Comparison of ENCODE assay signal across 15 cellular contexts in genomic region chr16:70805787-70806186, GRCh38. TPM values are rescaled to one million over a fixed set of nuclear protein-coding genes. Genes with fewer than 3 reads are reported as not detected.
A peak's percentile ranks its signal among the peaks of the same experiment; 100 is the strongest.
DNase-seq lines count a peak whose midpoint lies in the region; ATAC-seq lines count a peak whose summit lies in the region.
"Had no signal": no experiment of that assay in that cellular context is flagged by ENCODE, and none has a peak within 500 bp of the region (broad histone marks: within the 10 kb centered on the region; RNA-seq: fewer than 3 reads in every experiment).

No MANE protein-coding gene starts in this region.

- peak overlapping the region; percentile 96 for H3K27ac ChIP-seq in ACC112 (ENCODE audit: low read depth, low read length)
- H3K27ac ChIP-seq: dorsolateral prefrontal cortex, heart left ventricle, neural progenitor cell had no signal

- no peak for ATAC-seq in GM18870 (IDR thresholded peaks at IDR 0.05; ENCODE audit: unreplicated experiment)
- ATAC-seq: activated naive CD8-positive, alpha-beta T cell treated with anti-CD3 and anti-CD28 coated beads, Interleukin-2, amount 50 U/mL, for 24 hours; heart left ventricle had no signal

- no peaks in the 10 kb centered on the region for H3K27me3 ChIP-seq in ACC112 (ENCODE audit: insufficient read depth, low read length)

- H2AFZ ChIP-seq in ACC112 (ENCODE audit: low read length, unreplicated experiment), result no peak overlapping the region
- H2AFZ ChIP-seq: neural progenitor cell had no signal

- H3K4me3 ChIP-seq in ACC112 (ENCODE audit: low read depth, low read length), result no peak overlapping the region
- H3K4me3 ChIP-seq: dorsolateral prefrontal cortex, heart left ventricle, neural progenitor cell had no signal

- H3K79me2 ChIP-seq in ACC112 (ENCODE audit: control insufficient read depth, insufficient read depth, low read length, unreplicated experiment), result peaks cover 1% of the 10 kb centered on the region

- DNase-seq in HS-5 (ENCODE audit: low read depth) (peak; percentile 92), astrocyte of the hippocampus (ENCODE audit: low read depth, low spot score) (peak; percentile 20), glomerular endothelial cell (ENCODE audit: extremely low read depth, low read depth, low spot score) (peak; percentile 31), T1000 (lab: John Stamatoyannopoulos, UW) (no peak), OCI-M1 (lab: John Stamatoyannopoulos, UW) (no peak)
- no peak for DNase-seq in activated naive CD4-positive, alpha-beta T cell treated with Interleukin-2 at 50 U/mL for 16 hours
- DNase-seq: ACHN; activated CD8-positive, alpha-beta memory T cell treated with anti-CD3 and anti-CD28 coated beads, Interleukin-2, amount 50 U/mL, for 4 hours; activated naive CD8-positive, alpha-beta T cell treated with anti-CD3 and anti-CD28 coated beads, Interleukin-2, amount 50 U/mL, for 24 hours; dorsolateral prefrontal cortex; heart left ventricle; MM.1S had no signal

- H3K4me1 ChIP-seq in ACC112 (ENCODE audit: control insufficient read depth, insufficient read depth, low read length, unreplicated experiment), result peaks cover 29% of the 10 kb centered on the region
- H3K4me1 ChIP-seq: neural progenitor cell had no signal

- no peaks in the 10 kb centered on the region for H3K36me3 ChIP-seq in ACC112 (ENCODE audit: insufficient read depth, low read length)
- H3K36me3 ChIP-seq: heart left ventricle, neural progenitor cell had no signal

RNA-seq across cellular contexts. Expression of gene VAC14, which starts 4.8 kb away (rescaled TPM):
- total RNA-seq in glomerular endothelial cell, result 46.0 and 63.1 TPM in 2 replicates

Comparison
In these comparisons a context has a peak if more than half of its experiments do, and no peak if none do; other contexts are left out.
1. DNase-seq: peak in HS-5 (single experiment), astrocyte of the hippocampus (single experiment) and glomerular endothelial cell (single experiment); none in activated naive CD4-positive, alpha-beta T cell treated with Interleukin-2 at 50 U/mL for 16 hours (single experiment), T1000 (single experiment) and OCI-M1 (single experiment).